In genomic region chr16:60274431-60275017, GRCh38 we compare ENCODE assay signal across 37 cellular contexts.
"Had no signal": no experiment of that assay in that cellular context is flagged by ENCODE, and none has a peak within 500 bp of the region (broad histone marks: within the 10 kb centered on the region; RNA-seq: fewer than 3 reads in every experiment).

No MANE protein-coding gene starts in this region.

- H3K27ac Mint-ChIP-seq: activated B cell treated with CpG ODN at 0.5 μM for 24 hours; activated CD4-positive, alpha-beta memory T cell treated with anti-CD3 and anti-CD28 coated beads for 36 hours; activated CD4-positive, alpha-beta T cell treated with anti-CD3 and anti-CD28 coated beads, Interleukin-2, amount 10 ng/mL, durations not matched to agents 24 days and 14 days; activated CD8-positive, alpha-beta T cell treated with anti-CD3 and anti-CD28 coated beads for 36 hours; activated naive CD4-positive, alpha-beta T cell treated with anti-CD3 and anti-CD28 coated beads for 36 hours; activated naive CD4-positive, alpha-beta T cell treated with anti-CD3 and anti-CD28 coated beads, Interleukin-2, amount 50 U/mL, for 72 hours; activated naive CD8-positive, alpha-beta T cell treated with anti-CD3 and anti-CD28 coated beads for 36 hours; activated T-cell treated with anti-CD3 and anti-CD28 coated beads, Interleukin-2, amount 50 U/mL, for 72 hours; activated T-helper 1 cell treated with anti-CD3 and anti-CD28 coated beads, Interleukin-12 subunit alpha, Interleukin-12 subunit beta, Interleukin-2, Interleukin-4 antibody, amounts not matched to agents 30 ng/mL and 10 ng/mL and 1 ng/mL, durations not matched to agents 14 hours and 24 hours and 36 hours; activated T-helper 17 cell treated with anti-CD3 and anti-CD28 coated beads, Interleukin-2, amount 50 U/mL, for 72 hours; T-helper 1 cell treated with Interleukin-12 subunit alpha and Interleukin-12 subunit beta and Interleukin-4 antibody, amounts not matched to agents 30 μg/mL and 1 μg/mL, for 36 hours; T-helper 2 cell treated with Interferon-gamma antibody and Interleukin-4, amounts not matched to agents 5 μg/mL and 100 μg/mL, for 36 hours had no signal

- H3K4me3 ChIP-seq: adrenal gland, ascending aorta, cardiac muscle cell had no signal

- H3K4me1 ChIP-seq: adrenal gland, ascending aorta had no signal

- H3K27me3 Mint-ChIP-seq: activated B cell treated with CpG ODN at 0.5 μM for 24 hours; activated CD4-positive, alpha-beta memory T cell treated with anti-CD3 and anti-CD28 coated beads for 36 hours; activated CD4-positive, alpha-beta T cell treated with anti-CD3 and anti-CD28 coated beads, Interleukin-2, amount 10 ng/mL, durations not matched to agents 24 days and 14 days; activated CD8-positive, alpha-beta T cell treated with anti-CD3 and anti-CD28 coated beads for 36 hours; activated naive CD8-positive, alpha-beta T cell treated with anti-CD3 and anti-CD28 coated beads for 36 hours; activated T-helper 17 cell treated with anti-CD3 and anti-CD28 coated beads, Interleukin-2, amount 50 U/mL, for 72 hours; brain; central memory CD8-positive, alpha-beta T cell had no signal

- H3K36me3 Mint-ChIP-seq: activated CD4-positive, alpha-beta memory T cell treated with anti-CD3 and anti-CD28 coated beads for 36 hours; activated naive CD8-positive, alpha-beta T cell treated with anti-CD3 and anti-CD28 coated beads for 36 hours; brain had no signal

- H3K9me3 ChIP-seq: adrenal gland, ascending aorta had no signal

- H3K27me3 ChIP-seq: adrenal gland, ascending aorta, cardiac muscle cell had no signal

- FAIRE-seq: bronchial epithelial cell, TTC549 had no signal

- H3K36me3 ChIP-seq: adrenal gland, ascending aorta, cardiac muscle cell had no signal

- H3K4me1 Mint-ChIP-seq: activated B cell treated with CpG ODN at 0.5 μM for 24 hours; activated CD4-positive, alpha-beta T cell treated with anti-CD3 and anti-CD28 coated beads, Interleukin-2, amount 10 ng/mL, durations not matched to agents 24 days and 14 days; activated naive CD8-positive, alpha-beta T cell treated with anti-CD3 and anti-CD28 coated beads for 36 hours; activated T-helper 17 cell treated with anti-CD3 and anti-CD28 coated beads, Interleukin-2, amount 50 U/mL, for 72 hours; central memory CD8-positive, alpha-beta T cell had no signal

- DNase-seq: activated B cell treated with CpG ODN at 0.5 μM for 24 hours; activated CD4-positive, alpha-beta memory T cell treated with anti-CD3 and anti-CD28 coated beads for 36 hours; activated CD4-positive, alpha-beta T cell treated with anti-CD3 and anti-CD28 coated beads for 4 hours; activated CD4-positive, alpha-beta T cell treated with anti-CD3 and anti-CD28 coated beads, Interleukin-2, amount 10 ng/mL, durations not matched to agents 24 days and 14 days; activated CD4-positive, alpha-beta T cell treated with anti-CD3 and anti-CD28 coated beads, Interleukin-2, amount 50 U/mL, for 1 hour; activated CD4-positive, alpha-beta T cell treated with anti-CD3 and anti-CD28 coated beads, Interleukin-2, amount 50 U/mL, for 4 hours; activated CD4-positive, CD25-positive, alpha-beta regulatory T cell treated with anti-CD3 and anti-CD28 coated beads, Interleukin-2, amount 50 U/mL, for 72 hours; activated CD8-positive, alpha-beta memory T cell treated with anti-CD3 and anti-CD28 coated beads, Interleukin-2, amount 50 U/mL, for 4 hours; activated CD8-positive, alpha-beta T cell treated with anti-CD3 and anti-CD28 coated beads for 36 hours; activated effector memory CD4-positive, alpha-beta T cell treated with anti-CD3 and anti-CD28 coated beads, Interleukin-2, amount 50 U/mL, for 16 hours; activated gamma-delta T cell treated with Interleukin-2 at 50 U/mL for 16 hours; activated naive CD4-positive, alpha-beta T cell; activated naive CD4-positive, alpha-beta T cell treated with anti-CD3 and anti-CD28 coated beads for 36 hours; activated naive CD4-positive, alpha-beta T cell treated with anti-CD3 and anti-CD28 coated beads, Interleukin-2, amount 50 U/mL, for 16 hours; activated naive CD8-positive, alpha-beta T cell treated with anti-CD3 and anti-CD28 coated beads for 36 hours; activated T-cell treated with anti-CD3 and anti-CD28 coated beads for 4 hours; activated T-cell treated with anti-CD3 and anti-CD28 coated beads, Interleukin-2, amount 50 U/mL, for 1 hour; activated T-cell treated with anti-CD3 and anti-CD28 coated beads, Interleukin-2, amount 50 U/mL, for 4 hours; activated T-cell treated with anti-CD3 and anti-CD28 coated beads, Interleukin-2, amount 50 U/mL, for 72 hours; adrenal gland; amniotic stem cell; caudate nucleus; cerebellar nuclear complex; T-helper 2 cell; T-helper 9 cell had no signal

- H3K27ac ChIP-seq: adrenal gland, ascending aorta, cardiac muscle cell, VCaP had no signal

- ATAC-seq: activated CD8-positive, alpha-beta T cell treated with anti-CD3 and anti-CD28 coated beads for 36 hours; activated naive CD4-positive, alpha-beta T cell treated with anti-CD3 and anti-CD28 coated beads, Interleukin-2, amount 50 U/mL, for 72 hours; activated T-cell treated with anti-CD3 and anti-CD28 coated beads, Interleukin-2, amount 50 U/mL, for 4 hours; activated T-cell treated with anti-CD3 and anti-CD28 coated beads, Interleukin-2, amount 50 U/mL, for 72 hours; activated T-helper 17 cell treated with anti-CD3 and anti-CD28 coated beads, Interleukin-2, amount 50 U/mL, for 72 hours had no signal

- H3K4me3 Mint-ChIP-seq: activated B cell treated with CpG ODN at 0.5 μM for 24 hours; activated CD4-positive, alpha-beta memory T cell treated with anti-CD3 and anti-CD28 coated beads for 36 hours; activated CD4-positive, alpha-beta T cell treated with anti-CD3 and anti-CD28 coated beads, Interleukin-2, amount 10 ng/mL, durations not matched to agents 24 days and 14 days; activated CD8-positive, alpha-beta T cell treated with anti-CD3 and anti-CD28 coated beads for 36 hours; activated naive CD4-positive, alpha-beta T cell treated with anti-CD3 and anti-CD28 coated beads for 36 hours; activated naive CD8-positive, alpha-beta T cell treated with anti-CD3 and anti-CD28 coated beads for 36 hours; activated T-cell treated with anti-CD3 and anti-CD28 coated beads, Interleukin-2, amount 50 U/mL, for 4 hours; activated T-cell treated with anti-CD3 and anti-CD28 coated beads, Interleukin-2, amount 50 U/mL, for 72 hours; activated T-helper 1 cell treated with anti-CD3 and anti-CD28 coated beads, Interleukin-12 subunit alpha, Interleukin-12 subunit beta, Interleukin-2, Interleukin-4 antibody, amounts not matched to agents 30 ng/mL and 10 ng/mL and 1 ng/mL, durations not matched to agents 14 hours and 24 hours and 36 hours; activated T-helper 17 cell treated with anti-CD3 and anti-CD28 coated beads, Interleukin-2, amount 50 U/mL, for 72 hours; brain; central memory CD8-positive, alpha-beta T cell; T-helper 1 cell treated with Interleukin-12 subunit alpha and Interleukin-12 subunit beta and Interleukin-4 antibody, amounts not matched to agents 30 μg/mL and 1 μg/mL, for 36 hours; T-helper 2 cell treated with Interferon-gamma antibody and Interleukin-4, amounts not matched to agents 5 μg/mL and 100 μg/mL, for 36 hours had no signal
